Comparison of ENCODE assay signal across 1 cellular context in the genomic region with DNA sequence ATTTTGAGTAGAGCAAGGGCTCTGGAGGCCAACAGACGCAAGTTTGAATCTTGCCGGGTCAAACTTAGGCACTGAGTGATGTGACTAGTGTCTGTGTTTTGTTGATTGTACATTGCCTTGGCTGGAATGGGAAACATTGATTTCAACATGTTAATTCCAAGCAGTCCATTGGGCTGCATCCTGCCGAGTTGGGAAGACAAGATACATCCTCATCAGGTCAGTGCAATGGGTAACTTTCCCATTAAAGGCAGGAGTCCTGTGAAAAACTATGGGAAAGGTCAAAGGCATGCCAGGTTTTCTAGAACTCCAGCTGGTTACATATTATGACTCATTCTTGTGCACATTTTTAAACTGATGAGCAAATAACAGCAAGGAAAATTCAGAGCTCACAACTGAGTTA.
TF ChIP-seq lines count a peak whose summit lies in the region.

No MANE protein-coding gene starts in this region.

TF ChIP-seq in HepG2, 621 proteins besides CTCF, POLR2A, EP300 and RAD21 (continued from another document):
- no peak for TF ChIP-seq ZNF510 (CRISPR knock-in tag; IDR thresholded peaks at IDR 0.05; ENCODE audit: low read depth)
- TF ChIP-seq SOX5 (CRISPR knock-in tag; IDR thresholded peaks at IDR 0.05; ENCODE audit: borderline replicate concordance) = peak; percentile 34; the same call in 1 of the 2 replicates
- TF ChIP-seq ZNF749 (CRISPR knock-in tag; IDR thresholded peaks at IDR 0.05; ENCODE audit: borderline replicate concordance) = no peak
- TF ChIP-seq, protein P1, sequence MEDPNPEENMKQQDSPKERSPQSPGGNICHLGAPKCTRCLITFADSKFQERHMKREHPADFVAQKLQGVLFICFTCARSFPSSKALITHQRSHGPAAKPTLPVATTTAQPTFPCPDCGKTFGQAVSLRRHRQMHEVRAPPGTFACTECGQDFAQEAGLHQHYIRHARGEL (CRISPR knock-in tag; IDR thresholded peaks at IDR 0.05) = no peak
- peak; percentile 78 for TF ChIP-seq BCL6 (CRISPR knock-in tag; IDR thresholded peaks at IDR 0.05)
- peak; percentile 71; the same call in 1 of the 2 replicates for TF ChIP-seq JUND (CRISPR knock-in tag; IDR thresholded peaks at IDR 0.05)
